Comparison of ENCODE assay signal across 8 cellular contexts in the genomic region with DNA sequence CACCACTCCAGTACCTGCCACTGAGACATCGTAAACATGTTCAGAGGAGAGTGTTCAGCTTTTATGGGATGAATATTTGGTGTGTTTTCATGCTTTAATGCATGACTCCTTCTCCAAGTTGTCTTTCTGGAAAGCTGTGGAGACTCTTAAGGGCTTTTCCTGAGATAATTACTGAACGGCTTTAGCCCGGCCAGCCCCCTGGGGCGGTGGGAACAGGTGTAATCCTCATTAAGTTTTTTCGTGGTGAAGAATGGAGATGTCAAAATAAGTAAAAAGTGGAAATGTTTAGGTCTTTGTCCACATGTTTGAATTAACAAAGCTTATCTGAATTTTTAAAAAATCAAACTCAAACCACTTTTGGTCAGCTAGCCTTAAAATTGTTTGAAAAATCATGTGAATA. TPM values are rescaled to one million over a fixed set of nuclear protein-coding genes. Genes with fewer than 3 reads are reported as not detected.
DNase-seq lines count a peak whose midpoint lies in the region; TF ChIP-seq lines count a peak whose summit lies in the region.

No MANE protein-coding gene starts in this region.

- peak overlapping the region; percentile 86 for H3K27ac Mint-ChIP-seq in MCF 10A (ENCODE audit: low read depth, unreplicated experiment)

- peaks cover 25% of the 10 kb centered on the region for H3K4me1 Mint-ChIP-seq in MCF 10A (ENCODE audit: insufficient read depth, unreplicated experiment)

- H3K9me3 Mint-ChIP-seq in MCF 10A (ENCODE audit: unreplicated experiment), result no peaks in the 10 kb centered on the region

- peak overlapping the region; percentile 72 to 79 for H3K9ac ChIP-seq in mucosa of rectum (ENCODE audit: low read depth in 1 of 2, low read length in 2 of 2)

- peak overlapping the region; percentile 89 for H3K4me3 Mint-ChIP-seq in MCF 10A (ENCODE audit: unreplicated experiment)

- H3K9me3 ChIP-seq in A673 (ENCODE audit: low read depth, low read length, poor library complexity, severe bottlenecking) (no peaks in the 10 kb centered on the region), mucosa of rectum (ENCODE audit: control insufficient read depth in 2 of 2, low read length in 2 of 2) (no peaks in the 10 kb centered on the region)

- TF ChIP-seq CTCF in A673 (conservative IDR thresholded peaks at IDR 0.05; ENCODE audit: low read depth, low read length) (no peak), MCF 10A (IDR thresholded peaks at IDR 0.05; ENCODE audit: unreplicated experiment) (no peak)

- no peaks in the 10 kb centered on the region for H3K27me3 Mint-ChIP-seq in MCF 10A (ENCODE audit: insufficient read depth, unreplicated experiment)

- H3K4me1 ChIP-seq in A673 (ENCODE audit: insufficient read depth, low read length, poor library complexity, severe bottlenecking) (peaks cover 8% of the 10 kb centered on the region), mucosa of rectum (ENCODE audit: control insufficient read depth in 2 of 2, insufficient read depth in 2 of 2, low read length in 2 of 2) (peaks cover 12 to 17% of the 10 kb centered on the region in 2 donors)

- H3K4me3 ChIP-seq in A673 (ENCODE audit: low read depth, low read length, poor library complexity, severe bottlenecking), result peak overlapping the region; percentile 95
- H3K4me3 ChIP-seq in mucosa of rectum (ENCODE audit: low read length in 2 of 2), result peak overlapping the region; percentile 83 to 87

- POLR2A ChIA-PET in A673 (lab: Charles Lee; ENCODE audit: low non-redundant PET) (no interaction called here), MCF 10A (lab: Yijun Ruan, JAX) (interaction anchor here (0.6 to 5.7 kb wide), 23 partner anchors 11 to 449 kb away, joined by 3 to 106 read pairs (median 4); no protein-coding TSS in a partner anchor)

- H3K27ac ChIP-seq in A673 (ENCODE audit: low read depth, low read length, poor library complexity, severe bottlenecking), result no peak overlapping the region
- peak overlapping the region; percentile 85 to 87 for H3K27ac ChIP-seq in mucosa of rectum (ENCODE audit: low read depth in 2 of 2, low read length in 2 of 2)

- intact Hi-C loops in A673 (cut with micrococcal nuclease; ENCODE audit: unreplicated experiment), result no loop called here
- intact Hi-C loops in MCF 10A (cut with micrococcal nuclease), result loop anchor here (1.0 to 2.0 kb wide), 3 partner anchors 42 to 132 kb away; no protein-coding TSS in a partner anchor

- no peaks in the 10 kb centered on the region for H3K27me3 ChIP-seq in A673 (replicated peaks; ENCODE audit: insufficient read depth, low read depth, low read length, poor library complexity)
- no peaks in the 10 kb centered on the region for H3K27me3 ChIP-seq in mucosa of rectum (ENCODE audit: control insufficient read depth in 2 of 2, insufficient read depth in 2 of 2, low read length in 2 of 2)

- CTCF ChIA-PET in A673 (lab: Charles Lee) (no interaction called here), MCF 10A (lab: Yijun Ruan, JAX) (interaction anchor here (0.6 to 1.1 kb wide), 7 partner anchors 21 to 132 kb away, joined by 3 to 5 read pairs (median 3); no protein-coding TSS in a partner anchor)

- BruUV-seq in A673 (replicated peaks; lab: Mats Ljungman, UMichigan) (no TSS peak), MCF 10A (replicated peaks; lab: Mats Ljungman, UMichigan) (no TSS peak)

- DNase-seq in A673 (ENCODE audit: low spot score) (no peak), HK-2 (ENCODE audit: unreplicated experiment) (peak; percentile 9), MCF 10A (ENCODE audit: unreplicated experiment) (no peak), 8988T (no peak), Kasumi-1 (lab: John Stamatoyannopoulos, UW) (no peak), OCI-M1 (lab: John Stamatoyannopoulos, UW) (no peak), HCEC 1CT (no peak)

- H3K36me3 Mint-ChIP-seq in MCF 10A (ENCODE audit: insufficient read depth, unreplicated experiment), result no peaks in the 10 kb centered on the region

- no peaks in the 10 kb centered on the region for H3K36me3 ChIP-seq in A673 (ENCODE audit: insufficient read depth, low read length, poor library complexity, severe bottlenecking)
- no peaks in the 10 kb centered on the region for H3K36me3 ChIP-seq in mucosa of rectum (ENCODE audit: control insufficient read depth in 2 of 2, insufficient read depth in 2 of 2, low read length in 2 of 2)

RNA-seq across cellular contexts. Expression of a gene that starts 1.5 kb away (rescaled TPM):
- total RNA-seq in A673 (2021) (68.2 and 79.9 TPM in 2 replicates), MCF 10A (2022) (51.2 and 67.4 TPM in 2 replicates)
